1 cellular context compared by ENCODE assay signal in the genomic region with DNA sequence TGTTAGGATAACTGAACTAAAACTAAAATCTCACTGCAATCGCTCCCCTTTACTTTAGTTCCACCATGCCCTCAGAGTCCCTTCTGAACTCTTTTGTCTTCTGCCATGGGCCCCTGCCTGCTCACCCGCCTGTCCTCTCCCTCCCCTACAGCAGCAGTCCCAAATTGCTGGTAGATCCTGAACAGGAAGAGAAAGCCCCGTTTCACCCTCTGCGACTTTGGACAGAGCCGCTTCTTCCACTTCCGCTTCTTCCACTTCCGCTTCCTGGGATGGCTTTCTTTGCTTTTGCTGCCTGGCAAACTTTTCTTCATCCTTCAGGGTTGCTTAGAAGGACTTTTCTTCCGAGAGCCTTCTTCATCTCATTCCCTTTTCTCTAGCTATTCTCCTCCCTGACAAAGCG.
TF ChIP-seq lines count a peak whose summit lies in the region.

No MANE protein-coding gene starts in this region.

TF ChIP-seq in K562, 482 proteins besides CTCF, POLR2A, EP300 and RAD21:
- TF ChIP-seq, protein P1, sequence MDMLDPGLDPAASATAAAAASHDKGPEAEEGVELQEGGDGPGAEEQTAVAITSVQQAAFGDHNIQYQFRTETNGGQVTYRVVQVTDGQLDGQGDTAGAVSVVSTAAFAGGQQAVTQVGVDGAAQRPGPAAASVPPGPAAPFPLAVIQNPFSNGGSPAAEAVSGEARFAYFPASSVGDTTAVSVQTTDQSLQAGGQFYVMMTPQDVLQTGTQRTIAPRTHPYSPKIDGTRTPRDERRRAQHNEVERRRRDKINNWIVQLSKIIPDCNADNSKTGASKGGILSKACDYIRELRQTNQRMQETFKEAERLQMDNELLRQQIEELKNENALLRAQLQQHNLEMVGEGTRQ (CRISPR knock-in tag; IDR thresholded peaks at IDR 0.05): no peak
- TF ChIP-seq SPI1 (IDR thresholded peaks at IDR 0.05; ENCODE audit: borderline replicate concordance, low read depth, low read length): peak; percentile 85
- TF ChIP-seq, protein P2, sequence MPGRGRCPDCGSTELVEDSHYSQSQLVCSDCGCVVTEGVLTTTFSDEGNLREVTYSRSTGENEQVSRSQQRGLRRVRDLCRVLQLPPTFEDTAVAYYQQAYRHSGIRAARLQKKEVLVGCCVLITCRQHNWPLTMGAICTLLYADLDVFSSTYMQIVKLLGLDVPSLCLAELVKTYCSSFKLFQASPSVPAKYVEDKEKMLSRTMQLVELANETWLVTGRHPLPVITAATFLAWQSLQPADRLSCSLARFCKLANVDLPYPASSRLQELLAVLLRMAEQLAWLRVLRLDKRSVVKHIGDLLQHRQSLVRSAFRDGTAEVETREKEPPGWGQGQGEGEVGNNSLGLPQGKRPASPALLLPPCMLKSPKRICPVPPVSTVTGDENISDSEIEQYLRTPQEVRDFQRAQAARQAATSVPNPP (IDR thresholded peaks at IDR 0.05; ENCODE audit: borderline replicate concordance, insufficient read depth, insufficient read length): no peak
- TF ChIP-seq, protein P3, sequence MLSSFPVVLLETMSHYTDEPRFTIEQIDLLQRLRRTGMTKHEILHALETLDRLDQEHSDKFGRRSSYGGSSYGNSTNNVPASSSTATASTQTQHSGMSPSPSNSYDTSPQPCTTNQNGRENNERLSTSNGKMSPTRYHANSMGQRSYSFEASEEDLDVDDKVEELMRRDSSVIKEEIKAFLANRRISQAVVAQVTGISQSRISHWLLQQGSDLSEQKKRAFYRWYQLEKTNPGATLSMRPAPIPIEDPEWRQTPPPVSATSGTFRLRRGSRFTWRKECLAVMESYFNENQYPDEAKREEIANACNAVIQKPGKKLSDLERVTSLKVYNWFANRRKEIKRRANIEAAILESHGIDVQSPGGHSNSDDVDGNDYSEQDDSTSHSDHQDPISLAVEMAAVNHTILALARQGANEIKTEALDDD (IDR thresholded peaks at IDR 0.05): no peak
- TF ChIP-seq, protein P4, sequence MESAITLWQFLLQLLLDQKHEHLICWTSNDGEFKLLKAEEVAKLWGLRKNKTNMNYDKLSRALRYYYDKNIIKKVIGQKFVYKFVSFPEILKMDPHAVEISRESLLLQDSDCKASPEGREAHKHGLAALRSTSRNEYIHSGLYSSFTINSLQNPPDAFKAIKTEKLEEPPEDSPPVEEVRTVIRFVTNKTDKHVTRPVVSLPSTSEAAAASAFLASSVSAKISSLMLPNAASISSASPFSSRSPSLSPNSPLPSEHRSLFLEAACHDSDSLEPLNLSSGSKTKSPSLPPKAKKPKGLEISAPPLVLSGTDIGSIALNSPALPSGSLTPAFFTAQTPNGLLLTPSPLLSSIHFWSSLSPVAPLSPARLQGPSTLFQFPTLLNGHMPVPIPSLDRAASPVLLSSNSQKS (CRISPR knock-in tag; IDR thresholded peaks at IDR 0.05): no peak
- TF ChIP-seq, protein P5, sequence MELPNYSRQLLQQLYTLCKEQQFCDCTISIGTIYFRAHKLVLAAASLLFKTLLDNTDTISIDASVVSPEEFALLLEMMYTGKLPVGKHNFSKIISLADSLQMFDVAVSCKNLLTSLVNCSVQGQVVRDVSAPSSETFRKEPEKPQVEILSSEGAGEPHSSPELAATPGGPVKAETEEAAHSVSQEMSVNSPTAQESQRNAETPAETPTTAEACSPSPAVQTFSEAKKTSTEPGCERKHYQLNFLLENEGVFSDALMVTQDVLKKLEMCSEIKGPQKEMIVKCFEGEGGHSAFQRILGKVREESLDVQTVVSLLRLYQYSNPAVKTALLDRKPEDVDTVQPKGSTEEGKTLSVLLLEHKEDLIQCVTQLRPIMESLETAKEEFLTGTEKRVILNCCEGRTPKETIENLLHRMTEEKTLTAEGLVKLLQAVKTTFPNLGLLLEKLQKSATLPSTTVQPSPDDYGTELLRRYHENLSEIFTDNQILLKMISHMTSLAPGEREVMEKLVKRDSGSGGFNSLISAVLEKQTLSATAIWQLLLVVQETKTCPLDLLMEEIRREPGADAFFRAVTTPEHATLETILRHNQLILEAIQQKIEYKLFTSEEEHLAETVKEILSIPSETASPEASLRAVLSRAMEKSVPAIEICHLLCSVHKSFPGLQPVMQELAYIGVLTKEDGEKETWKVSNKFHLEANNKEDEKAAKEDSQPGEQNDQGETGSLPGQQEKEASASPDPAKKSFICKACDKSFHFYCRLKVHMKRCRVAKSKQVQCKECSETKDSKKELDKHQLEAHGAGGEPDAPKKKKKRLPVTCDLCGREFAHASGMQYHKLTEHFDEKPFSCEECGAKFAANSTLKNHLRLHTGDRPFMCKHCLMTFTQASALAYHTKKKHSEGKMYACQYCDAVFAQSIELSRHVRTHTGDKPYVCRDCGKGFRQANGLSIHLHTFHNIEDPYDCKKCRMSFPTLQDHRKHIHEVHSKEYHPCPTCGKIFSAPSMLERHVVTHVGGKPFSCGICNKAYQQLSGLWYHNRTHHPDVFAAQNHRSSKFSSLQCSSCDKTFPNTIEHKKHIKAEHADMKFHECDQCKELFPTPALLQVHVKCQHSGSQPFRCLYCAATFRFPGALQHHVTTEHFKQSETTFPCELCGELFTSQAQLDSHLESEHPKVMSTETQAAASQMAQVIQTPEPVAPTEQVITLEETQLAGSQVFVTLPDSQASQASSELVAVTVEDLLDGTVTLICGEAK (IDR thresholded peaks at IDR 0.05): 0 out of 2 replicates have a peak, but pooled peaks have one; percentile 38
- TF ChIP-seq, protein P5 (CRISPR knock-in tag; IDR thresholded peaks at IDR 0.05): no peak
- no peak for TF ChIP-seq MEIS2 (IDR thresholded peaks at IDR 0.05; ENCODE audit: partially characterized antibody)
- TF ChIP-seq TARDBP (IDR thresholded peaks at IDR 0.05): no peak
- TF ChIP-seq MED1 (CRISPR knock-in tag; IDR thresholded peaks at IDR 0.05; ENCODE audit: borderline replicate concordance): no peak
- TF ChIP-seq SMARCB1 (IDR thresholded peaks at IDR 0.05; ENCODE audit: insufficient read length, low read depth): no peak
- TF ChIP-seq, protein P6, sequence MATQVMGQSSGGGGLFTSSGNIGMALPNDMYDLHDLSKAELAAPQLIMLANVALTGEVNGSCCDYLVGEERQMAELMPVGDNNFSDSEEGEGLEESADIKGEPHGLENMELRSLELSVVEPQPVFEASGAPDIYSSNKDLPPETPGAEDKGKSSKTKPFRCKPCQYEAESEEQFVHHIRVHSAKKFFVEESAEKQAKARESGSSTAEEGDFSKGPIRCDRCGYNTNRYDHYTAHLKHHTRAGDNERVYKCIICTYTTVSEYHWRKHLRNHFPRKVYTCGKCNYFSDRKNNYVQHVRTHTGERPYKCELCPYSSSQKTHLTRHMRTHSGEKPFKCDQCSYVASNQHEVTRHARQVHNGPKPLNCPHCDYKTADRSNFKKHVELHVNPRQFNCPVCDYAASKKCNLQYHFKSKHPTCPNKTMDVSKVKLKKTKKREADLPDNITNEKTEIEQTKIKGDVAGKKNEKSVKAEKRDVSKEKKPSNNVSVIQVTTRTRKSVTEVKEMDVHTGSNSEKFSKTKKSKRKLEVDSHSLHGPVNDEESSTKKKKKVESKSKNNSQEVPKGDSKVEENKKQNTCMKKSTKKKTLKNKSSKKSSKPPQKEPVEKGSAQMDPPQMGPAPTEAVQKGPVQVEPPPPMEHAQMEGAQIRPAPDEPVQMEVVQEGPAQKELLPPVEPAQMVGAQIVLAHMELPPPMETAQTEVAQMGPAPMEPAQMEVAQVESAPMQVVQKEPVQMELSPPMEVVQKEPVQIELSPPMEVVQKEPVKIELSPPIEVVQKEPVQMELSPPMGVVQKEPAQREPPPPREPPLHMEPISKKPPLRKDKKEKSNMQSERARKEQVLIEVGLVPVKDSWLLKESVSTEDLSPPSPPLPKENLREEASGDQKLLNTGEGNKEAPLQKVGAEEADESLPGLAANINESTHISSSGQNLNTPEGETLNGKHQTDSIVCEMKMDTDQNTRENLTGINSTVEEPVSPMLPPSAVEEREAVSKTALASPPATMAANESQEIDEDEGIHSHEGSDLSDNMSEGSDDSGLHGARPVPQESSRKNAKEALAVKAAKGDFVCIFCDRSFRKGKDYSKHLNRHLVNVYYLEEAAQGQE (CRISPR knock-in tag; IDR thresholded peaks at IDR 0.05; ENCODE audit: low read depth): no peak
- TF ChIP-seq SRSF7 (optimal IDR thresholded peaks at IDR 0.05; ENCODE audit: low read depth, low read length): no peak
- no peak for TF ChIP-seq POLR2G (IDR thresholded peaks at IDR 0.05; ENCODE audit: low read depth, low read length)
- TF ChIP-seq ZBTB7A (IDR thresholded peaks at IDR 0.05; ENCODE audit: borderline replicate concordance, control insufficient read depth, low read depth, low read length): no peak
- TF ChIP-seq, protein P7, sequence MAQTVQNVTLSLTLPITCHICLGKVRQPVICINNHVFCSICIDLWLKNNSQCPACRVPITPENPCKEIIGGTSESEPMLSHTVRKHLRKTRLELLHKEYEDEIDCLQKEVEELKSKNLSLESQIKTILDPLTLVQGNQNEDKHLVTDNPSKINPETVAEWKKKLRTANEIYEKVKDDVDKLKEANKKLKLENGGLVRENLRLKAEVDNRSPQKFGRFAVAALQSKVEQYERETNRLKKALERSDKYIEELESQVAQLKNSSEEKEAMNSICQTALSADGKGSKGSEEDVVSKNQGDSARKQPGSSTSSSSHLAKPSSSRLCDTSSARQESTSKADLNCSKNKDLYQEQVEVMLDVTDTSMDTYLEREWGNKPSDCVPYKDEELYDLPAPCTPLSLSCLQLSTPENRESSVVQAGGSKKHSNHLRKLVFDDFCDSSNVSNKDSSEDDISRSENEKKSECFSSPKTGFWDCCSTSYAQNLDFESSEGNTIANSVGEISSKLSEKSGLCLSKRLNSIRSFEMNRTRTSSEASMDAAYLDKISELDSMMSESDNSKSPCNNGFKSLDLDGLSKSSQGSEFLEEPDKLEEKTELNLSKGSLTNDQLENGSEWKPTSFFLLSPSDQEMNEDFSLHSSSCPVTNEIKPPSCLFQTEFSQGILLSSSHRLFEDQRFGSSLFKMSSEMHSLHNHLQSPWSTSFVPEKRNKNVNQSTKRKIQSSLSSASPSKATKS (CRISPR knock-in tag; IDR thresholded peaks at IDR 0.05): no peak
- no peak for TF ChIP-seq CBX1 (IDR thresholded peaks at IDR 0.05; ENCODE audit: low read depth)
- 0 out of 2 replicates have a peak, but pooled peaks have one; percentile 12 for TF ChIP-seq GABPA (tag; conservative IDR thresholded peaks at IDR 0.05; ENCODE audit: low read depth)
- TF ChIP-seq, protein P8, sequence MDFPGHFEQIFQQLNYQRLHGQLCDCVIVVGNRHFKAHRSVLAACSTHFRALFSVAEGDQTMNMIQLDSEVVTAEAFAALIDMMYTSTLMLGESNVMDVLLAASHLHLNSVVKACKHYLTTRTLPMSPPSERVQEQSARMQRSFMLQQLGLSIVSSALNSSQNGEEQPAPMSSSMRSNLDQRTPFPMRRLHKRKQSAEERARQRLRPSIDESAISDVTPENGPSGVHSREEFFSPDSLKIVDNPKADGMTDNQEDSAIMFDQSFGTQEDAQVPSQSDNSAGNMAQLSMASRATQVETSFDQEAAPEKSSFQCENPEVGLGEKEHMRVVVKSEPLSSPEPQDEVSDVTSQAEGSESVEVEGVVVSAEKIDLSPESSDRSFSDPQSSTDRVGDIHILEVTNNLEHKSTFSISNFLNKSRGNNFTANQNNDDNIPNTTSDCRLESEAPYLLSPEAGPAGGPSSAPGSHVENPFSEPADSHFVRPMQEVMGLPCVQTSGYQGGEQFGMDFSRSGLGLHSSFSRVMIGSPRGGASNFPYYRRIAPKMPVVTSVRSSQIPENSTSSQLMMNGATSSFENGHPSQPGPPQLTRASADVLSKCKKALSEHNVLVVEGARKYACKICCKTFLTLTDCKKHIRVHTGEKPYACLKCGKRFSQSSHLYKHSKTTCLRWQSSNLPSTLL (IDR thresholded peaks at IDR 0.05): no peak
- no peak for TF ChIP-seq TEAD4 (IDR thresholded peaks at IDR 0.05; ENCODE audit: low read length)
- TF ChIP-seq TEAD4 (CRISPR knock-in tag; IDR thresholded peaks at IDR 0.05; ENCODE audit: borderline replicate concordance): no peak
- TF ChIP-seq MYBL2 (IDR thresholded peaks at IDR 0.05; ENCODE audit: low read depth): no peak
- no peak for TF ChIP-seq MYBL2 (CRISPR knock-in tag; IDR thresholded peaks at IDR 0.05; ENCODE audit: borderline replicate concordance)
- no peak for TF ChIP-seq ZNF764 (CRISPR knock-in tag; IDR thresholded peaks at IDR 0.05; ENCODE audit: low read depth)
- TF ChIP-seq SRSF9 (IDR thresholded peaks at IDR 0.05; ENCODE audit: borderline replicate concordance, low read depth, low read length): no peak
